In the genomic region with DNA sequence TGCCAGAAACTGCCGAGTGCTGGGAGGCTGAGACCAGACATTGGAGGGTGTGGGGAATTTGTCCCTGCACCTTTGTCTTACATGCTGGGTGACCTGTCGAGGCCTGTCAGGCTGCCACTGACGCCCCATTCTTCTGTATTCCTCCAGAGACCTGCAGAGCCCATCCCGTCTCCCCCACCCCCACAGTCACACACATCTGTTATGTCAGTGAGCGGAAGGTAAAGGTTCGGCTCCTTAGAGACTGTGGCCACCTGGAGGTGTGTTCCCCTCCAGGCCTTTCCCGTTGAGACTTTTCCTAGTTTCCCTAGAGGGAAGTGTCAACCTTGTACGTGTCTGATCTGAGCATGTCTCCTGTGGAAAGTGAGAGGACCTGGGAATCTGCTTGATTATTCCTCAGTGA, we compare ENCODE assay signal across 28 cellular contexts.
DNase-seq lines count a peak whose midpoint lies in the region; TF ChIP-seq lines count a peak whose summit lies in the region.
"Had no signal": no experiment of that assay in that cellular context is flagged by ENCODE, and none has a peak within 500 bp of the region (broad histone marks: within the 10 kb centered on the region; RNA-seq: fewer than 3 reads in every experiment).

No MANE protein-coding gene starts in this region.

- intact Hi-C loops in prostate gland (cut with DNase I) = loop anchor here (10.0 kb wide), 1 partner anchor 83 kb away; a partner anchor contains a TSS

- DNase-seq in HPDE6-E6E7 (ENCODE audit: extremely low spot score) (peak; percentile 54), RWPE1 (ENCODE audit: low spot score) (peak; percentile 52), endodermal cell (no peak), trophoblast cell (no peak), foreskin fibroblast (no peak), prostate gland (ENCODE audit: low spot score) (no peak), Ammon's horn (ENCODE audit: low spot score) (no peak), MG63 (no peak)
- DNase-seq: activated CD4-positive, alpha-beta T cell treated with anti-CD3 and anti-CD28 coated beads for 48 hours; activated gamma-delta T cell treated with Interleukin-2 at 50 U/mL for 16 hours; activated naive CD8-positive, alpha-beta T cell treated with anti-CD3 and anti-CD28 coated beads, Interleukin-2, amount 50 U/mL, for 24 hours; activated T-cell treated with anti-CD3 and anti-CD28 coated beads, Interleukin-2, amount 50 U/mL, for 1 hour; hypothalamus; KBM-7; mesenchymal stem cell; NCI-H1105 treated with DMSO at 0.1 percent for 48 hours; NCI-H187 treated with DMSO at 0.1 percent for 48 hours; NCI-H526; ovary; SJCRH30; stimulated activated naive CD4-positive, alpha-beta T cell; SW 1271; T1000; upper lobe of left lung had no signal

- H3K27me3 Mint-ChIP-seq in endodermal cell (ENCODE audit: insufficient read depth) = no peaks in the 10 kb centered on the region
- H3K27me3 Mint-ChIP-seq: activated naive CD8-positive, alpha-beta T cell treated with anti-CD3 and anti-CD28 coated beads, Interleukin-2, amount 50 U/mL, for 24 hours had no signal

- TF ChIP-seq POLR2A in prostate gland (IDR thresholded peaks at IDR 0.05) = no peak

- no peak overlapping the region for H3K18ac ChIP-seq in trophoblast cell (ENCODE audit: low read length)

- no peaks in the 10 kb centered on the region for H3K79me2 ChIP-seq in trophoblast cell (ENCODE audit: control insufficient read depth, insufficient read depth, low read length, poor library complexity)

- H2AK5ac ChIP-seq in trophoblast cell (ENCODE audit: low read length) = no peak overlapping the region

- H3K4me2 ChIP-seq in trophoblast cell (ENCODE audit: low read length) = no peak overlapping the region
- H3K4me2 ChIP-seq: BLaER1 had no signal

- POLR2A ChIA-PET in RWPE1 (lab: Yijun Ruan, JAX; ENCODE audit: low non-redundant PET) = no interaction called here

- H3K9me3 ChIP-seq in endodermal cell (ENCODE audit: control insufficient read depth, low read length) = no peaks in the 10 kb centered on the region
- H3K9me3 ChIP-seq in trophoblast cell (ENCODE audit: insufficient read depth, low read depth, low read length) = no peaks in the 10 kb centered on the region
- no peaks in the 10 kb centered on the region for H3K9me3 ChIP-seq in prostate gland
- H3K9me3 ChIP-seq in MG63 = no peaks in the 10 kb centered on the region
- H3K9me3 ChIP-seq: BLaER1, ovary, SJCRH30, upper lobe of left lung had no signal

- CTCF ChIA-PET in RWPE1 (lab: Yijun Ruan, JAX) = interaction anchor here (0.7 to 1.2 kb wide), 2 partner anchors 13 to 85 kb away, joined by 3 to 6 read pairs; no protein-coding TSS in a partner anchor

- no peak overlapping the region for H3K23ac ChIP-seq in trophoblast cell (ENCODE audit: low read length)

- H3K4me3 Mint-ChIP-seq in endodermal cell = no peak overlapping the region
- H3K4me3 Mint-ChIP-seq: activated naive CD8-positive, alpha-beta T cell treated with anti-CD3 and anti-CD28 coated beads, Interleukin-2, amount 50 U/mL, for 24 hours; neural crest cell had no signal

- H4K8ac ChIP-seq in trophoblast cell (ENCODE audit: low read depth, low read length) = no peak overlapping the region

- no peaks in the 10 kb centered on the region for H3K27me3 ChIP-seq in endodermal cell (ENCODE audit: control insufficient read depth, insufficient read depth, low read length, poor library complexity, severe bottlenecking)
- no peaks in the 10 kb centered on the region for H3K27me3 ChIP-seq in trophoblast cell (ENCODE audit: insufficient read depth, low read length)
- no peaks in the 10 kb centered on the region for H3K27me3 ChIP-seq in prostate gland (replicated peaks; ENCODE audit: insufficient read depth)
- H3K27me3 ChIP-seq in MG63 = no peaks in the 10 kb centered on the region
- H3K27me3 ChIP-seq: BLaER1, ovary, SJCRH30, upper lobe of left lung had no signal

- TF ChIP-seq CTCF in RWPE1 (conservative IDR thresholded peaks at IDR 0.05; ENCODE audit: low read depth) (no peak), endodermal cell (conservative IDR thresholded peaks at IDR 0.05) (peak; percentile 37), foreskin fibroblast (IDR thresholded peaks at IDR 0.05; ENCODE audit: low read depth, low read length) (no peak), prostate gland (IDR thresholded peaks at IDR 0.05) (no peak)

- peaks cover 24% of the 10 kb centered on the region for H3K4me1 Mint-ChIP-seq in endodermal cell

- H3K27ac Mint-ChIP-seq in endodermal cell = peak overlapping the region; percentile 17
- H3K27ac Mint-ChIP-seq: activated naive CD8-positive, alpha-beta T cell treated with anti-CD3 and anti-CD28 coated beads, Interleukin-2, amount 50 U/mL, for 24 hours had no signal

- no peak overlapping the region for H3K14ac ChIP-seq in trophoblast cell (ENCODE audit: low read length)

- peaks cover 3% of the 10 kb centered on the region for H3K4me1 ChIP-seq in endodermal cell (ENCODE audit: control insufficient read depth, insufficient read depth, low read length)
- peaks cover 21% of the 10 kb centered on the region in 2 experiments for H3K4me1 ChIP-seq in trophoblast cell (ENCODE audit: control insufficient read depth in 1 of 2, insufficient read depth in 2 of 2, low read length in 2 of 2)
- H3K4me1 ChIP-seq in prostate gland (replicated peaks) = peaks cover 7% of the 10 kb centered on the region
- H3K4me1 ChIP-seq: upper lobe of left lung had no signal

- no peak overlapping the region for H4K91ac ChIP-seq in trophoblast cell (ENCODE audit: low read depth, low read length)

- H2AFZ ChIP-seq in trophoblast cell (ENCODE audit: insufficient read depth, low read length, poor library complexity) = no peak overlapping the region

- H3K9ac ChIP-seq in endodermal cell (ENCODE audit: extremely low read depth, low read length, poor library complexity, severe bottlenecking) (no peak overlapping the region), trophoblast cell (ENCODE audit: low read length) (no peak overlapping the region)
- H3K9ac ChIP-seq: BLaER1 had no signal

- peaks cover 10% of the 10 kb centered on the region for H3K36me3 Mint-ChIP-seq in endodermal cell (ENCODE audit: low read depth)

- peaks cover 4% of the 10 kb centered on the region for H3K79me1 ChIP-seq in trophoblast cell (ENCODE audit: low read length)

- 80 to 87% methylated on average over 3 to 8 of the region's 8 CpGs for WGBS in endodermal cell (ENCODE audit: insufficient coverage in 1 of 2, insufficient read length in 1 of 2), 2 experiments
- no CpG with 5 or more reads among the region's 8 CpGs for WGBS in trophoblast cell (ENCODE audit: extremely low coverage, insufficient coverage, insufficient read length)
- WGBS in prostate gland = 59% methylated on average over 8 of the region's 8 CpGs

- no peak overlapping the region for H3K4ac ChIP-seq in trophoblast cell (ENCODE audit: low read depth, low read length)

- H3K27ac ChIP-seq in RWPE1 (peak overlapping the region; percentile 76), endodermal cell (ENCODE audit: low read depth, low read length) (no peak overlapping the region), trophoblast cell (ENCODE audit: low read depth, low read length) (peak overlapping the region; percentile 66), prostate gland (no peak overlapping the region)
- H3K27ac ChIP-seq: BLaER1, ovary, SJCRH30, upper lobe of left lung, VCaP had no signal

- H2BK12ac ChIP-seq in trophoblast cell (ENCODE audit: low read length) = peak overlapping the region; percentile 85

- no peaks in the 10 kb centered on the region for H3K9me3 Mint-ChIP-seq in endodermal cell
- H3K9me3 Mint-ChIP-seq: activated naive CD8-positive, alpha-beta T cell treated with anti-CD3 and anti-CD28 coated beads, Interleukin-2, amount 50 U/mL, for 24 hours; neural crest cell had no signal

- no peak overlapping the region for H4K12ac ChIP-seq in trophoblast cell (ENCODE audit: low read depth, low read length)

- no peak overlapping the region for H2BK5ac ChIP-seq in trophoblast cell (ENCODE audit: low read depth, low read length, poor library complexity)

- no peak overlapping the region for H2BK120ac ChIP-seq in trophoblast cell (ENCODE audit: insufficient read depth, low read length, poor library complexity)

- H3K4me3 ChIP-seq in endodermal cell (ENCODE audit: low read length) = no peak overlapping the region
- no peak overlapping the region for H3K4me3 ChIP-seq in trophoblast cell (ENCODE audit: low read depth, low read length)
- no peak overlapping the region for H3K4me3 ChIP-seq in foreskin fibroblast (ENCODE audit: low read depth in 1 of 2, low read length in 2 of 2)
- no peak overlapping the region for H3K4me3 ChIP-seq in prostate gland
- H3K4me3 ChIP-seq in MG63 = no peak overlapping the region
- H3K4me3 ChIP-seq: BLaER1, ovary, SJCRH30, skin epidermis, upper lobe of left lung had no signal

- H3K36me3 ChIP-seq in endodermal cell (ENCODE audit: control insufficient read depth, insufficient read depth, low read length) (no peaks in the 10 kb centered on the region), trophoblast cell (ENCODE audit: control insufficient read depth in 1 of 2, insufficient read depth in 2 of 2, low read length in 2 of 2) (no peaks in the 10 kb centered on the region), prostate gland (no peaks in the 10 kb centered on the region), MG63 (no peaks in the 10 kb centered on the region)
- H3K36me3 ChIP-seq: ovary, SJCRH30 had no signal

Comparison
In these comparisons a context has a peak if more than half of its experiments do, and no peak if none do; other contexts are left out.
1. DNase-seq: peak in HPDE6-E6E7 (single experiment) and RWPE1 (single experiment); none in endodermal cell (single experiment), trophoblast cell (0 of 2), foreskin fibroblast (0 of 2), prostate gland (single experiment), Ammon's horn (single experiment) and MG63 (single experiment).
2. H3K27ac ChIP-seq: peak in RWPE1 (single experiment) and trophoblast cell (single experiment); none in endodermal cell (single experiment) and prostate gland (0 of 2).